Comparison of ENCODE assay signal across 19 cellular contexts in the genomic region with DNA sequence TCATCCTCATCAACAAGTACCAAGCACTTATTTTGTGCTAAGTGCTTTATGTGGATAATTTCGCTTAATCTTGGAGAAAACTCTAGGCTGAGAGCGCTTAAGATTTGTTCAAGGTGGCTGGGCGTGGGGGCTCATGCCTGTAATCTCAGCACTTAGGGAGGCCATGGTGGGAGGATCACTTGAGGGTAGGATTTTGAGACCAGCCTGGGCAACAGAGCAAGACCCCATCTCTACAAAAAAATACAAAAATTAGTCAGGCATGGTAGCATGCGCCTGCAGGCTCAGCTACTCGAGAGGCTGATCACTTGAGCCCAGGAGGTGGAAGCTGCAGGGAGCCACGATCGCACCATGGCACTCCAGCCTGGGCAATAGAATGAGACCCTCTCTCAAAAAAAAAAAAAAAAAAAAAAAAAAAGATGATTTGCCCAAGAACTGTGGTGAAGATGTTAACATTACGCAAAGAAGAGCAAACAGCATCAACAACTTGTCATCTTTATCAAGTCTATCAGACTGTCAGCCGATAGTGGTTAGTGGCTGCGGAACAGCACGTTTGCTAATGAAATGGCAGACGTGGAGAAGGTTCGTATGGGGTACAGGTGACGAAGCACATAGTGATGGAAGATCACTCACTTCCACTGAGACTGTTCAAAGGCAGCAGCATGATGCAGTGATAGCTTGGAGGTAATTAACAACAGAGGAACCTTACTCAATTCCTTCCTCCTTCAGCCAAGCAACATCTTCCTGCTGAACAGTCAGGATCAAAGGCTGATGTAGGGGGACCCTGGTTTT. TPM values are rescaled to one million over a fixed set of nuclear protein-coding genes. Genes with fewer than 3 reads are reported as not detected.
DNase-seq lines count a peak whose midpoint lies in the region; ATAC-seq, FAIRE-seq and TF ChIP-seq lines count a peak whose summit lies in the region.
"Had no signal": no experiment of that assay in that cellular context is flagged by ENCODE, and none has a peak within 500 bp of the region (broad histone marks: within the 10 kb centered on the region; RNA-seq: fewer than 3 reads in every experiment).

No MANE protein-coding gene starts in this region.

- TF ChIP-seq POLR2A in HepG2 (IDR thresholded peaks at IDR 0.05; ENCODE audit: insufficient read depth in 1 of 2, low read depth in 2 of 2, low read length in 2 of 2) (no peak), right lobe of liver (IDR thresholded peaks at IDR 0.05) (no peak), stomach (IDR thresholded peaks at IDR 0.05) (no peak)

- BruUV-seq in HepG2 (replicated peaks; lab: Mats Ljungman, UMichigan) = no TSS peak

- H3K4me1 ChIP-seq in HepG2 (ENCODE audit: insufficient read depth, low read length) (peaks cover 34% of the 10 kb centered on the region), right lobe of liver (no peaks in the 10 kb centered on the region), kidney (ENCODE audit: control insufficient read depth in 1 of 2, insufficient read depth in 1 of 2, low read depth in 1 of 2, low read length in 2 of 2) (no peaks in the 10 kb centered on the region), stomach (peaks cover 0 to 7% (median 3%) of the 10 kb centered on the region in 4 donors)
- H3K4me1 ChIP-seq: SJSA1 had no signal

- H3K27ac ChIP-seq in HepG2 (ENCODE audit: extremely low read length, insufficient read depth, low read length) (no peak overlapping the region), right lobe of liver (no peak overlapping the region), WERI-Rb-1 (peak overlapping the region; percentile 65), kidney (ENCODE audit: low read depth in 2 of 2, low read length in 2 of 2) (no peak overlapping the region), stomach (no peak overlapping the region)
- H3K27ac ChIP-seq: GM23248, SJSA1 had no signal

- FAIRE-seq in HepG2 (lab: Jason Lieb, UNC) (no peak), kidney (lab: Jason Lieb, UNC) (no peak)
- FAIRE-seq: GM12891 had no signal

- CTCF ChIA-PET in HepG2 (lab: Yijun Ruan, JAX; ENCODE audit: low intra/inter-chr PET ratio, low total read pairs) = no interaction called here

- H4K20me1 ChIP-seq in HepG2 (ENCODE audit: insufficient read depth, low read length) = no peaks in the 10 kb centered on the region

- intact Hi-C loops in HepG2 (cut with micrococcal nuclease; ENCODE audit: unreplicated experiment) = no loop called here
- intact Hi-C loops in right lobe of liver (cut with DNase I) = no loop called here
- intact Hi-C loops in kidney (cut with DNase I) = no loop called here
- intact Hi-C loops in sciatic nerve (cut with DNase I) = no loop called here
- intact Hi-C loops in stomach (cut with DNase I; ENCODE audit: low total_unique reads) = no loop called here

- H2AFZ ChIP-seq in HepG2 (ENCODE audit: low read length) = no peak overlapping the region

- POLR2A ChIA-PET in HepG2 (lab: Yijun Ruan, JAX) = interaction anchor here (0.7 kb wide), 1 partner anchor 30 kb away, joined by 3 read pairs; no protein-coding TSS in a partner anchor

- no peaks in the 10 kb centered on the region for H3K9me3 ChIP-seq in HepG2 (ENCODE audit: low read length)
- no peaks in the 10 kb centered on the region for H3K9me3 ChIP-seq in right lobe of liver
- no peaks in the 10 kb centered on the region for H3K9me3 ChIP-seq in WERI-Rb-1 (ENCODE audit: severe bottlenecking)
- H3K9me3 ChIP-seq in kidney (ENCODE audit: control insufficient read depth in 1 of 2, low read length in 2 of 2) = no peaks in the 10 kb centered on the region
- no peaks in the 10 kb centered on the region for H3K9me3 ChIP-seq in stomach
- H3K9me3 ChIP-seq: SJSA1 had no signal

- no peak for TF ChIP-seq RAD21 in HepG2 (CRISPR knock-in tag; IDR thresholded peaks at IDR 0.05)

- TF ChIP-seq EP300 in HepG2 (IDR thresholded peaks at IDR 0.05; ENCODE audit: low read depth in 2 of 2, low read length in 2 of 2) (no peak), HepG2 (CRISPR knock-in tag; IDR thresholded peaks at IDR 0.05; ENCODE audit: borderline replicate concordance) (no peak), stomach (IDR thresholded peaks at IDR 0.05) (no peak)

- H3K9ac ChIP-seq in HepG2 (ENCODE audit: insufficient read depth, low read depth, low read length) (no peak overlapping the region), kidney (ENCODE audit: low read length in 2 of 2) (no peak overlapping the region)
- H3K9ac ChIP-seq: GM23248 had no signal

- no peak overlapping the region for H3K4me3 ChIP-seq in HepG2 (replicated peaks in 1 of 3; ENCODE audit: insufficient read depth in 1 of 3, low read depth in 2 of 3, low read length in 3 of 3)
- no peak overlapping the region for H3K4me3 ChIP-seq in right lobe of liver
- no peak overlapping the region for H3K4me3 ChIP-seq in WERI-Rb-1 (ENCODE audit: low read depth, low read length)
- no peak overlapping the region for H3K4me3 ChIP-seq in kidney (ENCODE audit: low read length in 2 of 2)
- H3K4me3 ChIP-seq in stomach = no peak overlapping the region
- H3K4me3 ChIP-seq: GM23248, SJSA1 had no signal

- H3K79me2 ChIP-seq in HepG2 (ENCODE audit: insufficient read depth, low read length) = no peaks in the 10 kb centered on the region

- DNase-seq in HepG2 (ENCODE audit: low spot score) (no peak), right lobe of liver (no peak), WERI-Rb-1 (no peak), kidney (peak; percentile 34), sciatic nerve (ENCODE audit: low spot score) (peak; percentile 28), stomach (no peak), kidney tubule cell (ENCODE audit: low spot score) (no peak), NCI-H187 treated with DMSO at 0.1 percent for 48 hours (lab: John Stamatoyannopoulos, UW) (no peak)
- DNase-seq: 8988T; COR-L47; DMS79 treated with DMSO at 0.1 percent for 48 hours; GM23248; KBM-7; NCI-H1092; NCI-H1436; NCI-H1930; NK-92 treated with Interleukin-12 subunit alpha and Interleukin-12 subunit beta, amount 100 ng/mL, for 24 hours had no signal

- ATAC-seq in HepG2 = no peak
- no peak for ATAC-seq in right lobe of liver
- ATAC-seq in sciatic nerve = no peak

- 84% methylated on average over 14 of the region's 14 CpGs for WGBS in HepG2 (ENCODE audit: low lambda C conversion rate)
- WGBS in right lobe of liver (ENCODE audit: insufficient coverage, low coverage, low lambda C conversion rate, missing lambda C conversion rate) = 83% methylated on average over 10 of the region's 14 CpGs
- 86 to 91% (median 89%) methylated on average over 14 of the region's 14 CpGs for WGBS in stomach, 5 donors

- TF ChIP-seq CTCF in HepG2 (CRISPR knock-in tag; IDR thresholded peaks at IDR 0.05) (no peak), right lobe of liver (IDR thresholded peaks at IDR 0.05) (no peak), WERI-Rb-1 (IDR thresholded peaks at IDR 0.05; ENCODE audit: low read depth, low read length) (no peak), kidney (IDR thresholded peaks at IDR 0.05; ENCODE audit: borderline replicate concordance, extremely low read depth, insufficient read depth) (no peak), stomach (IDR thresholded peaks at IDR 0.05) (no peak)

- in situ Hi-C loops in HepG2 (cut with HindIII; ENCODE audit: extremely low pct_ligation_motif_present, low pct_unique_long_range_greater_than_20kb) = no loop called here

- H3K4me2 ChIP-seq in HepG2 (ENCODE audit: low read depth, low read length) = peak overlapping the region; percentile 78

- H3K27me3 ChIP-seq in HepG2 (ENCODE audit: control insufficient read depth in 1 of 2, insufficient read depth in 2 of 2, low read length in 2 of 2) = no peaks in the 10 kb centered on the region; a peak in 1 of 5 replicates
- no peaks in the 10 kb centered on the region for H3K27me3 ChIP-seq in right lobe of liver
- no peaks in the 10 kb centered on the region for H3K27me3 ChIP-seq in WERI-Rb-1 (ENCODE audit: insufficient read depth, low read depth, severe bottlenecking)
- peaks cover 0 to 5% (median 0%) of the 10 kb centered on the region in 3 donors for H3K27me3 ChIP-seq in stomach

- H3K36me3 ChIP-seq in HepG2 (replicated peaks in 1 of 2; ENCODE audit: control insufficient read depth in 1 of 2, insufficient read depth in 2 of 2, low read length in 2 of 2) (no peaks in the 10 kb centered on the region), right lobe of liver (no peaks in the 10 kb centered on the region), WERI-Rb-1 (no peaks in the 10 kb centered on the region), kidney (ENCODE audit: control insufficient read depth in 1 of 2, insufficient read depth in 2 of 2, low read length in 2 of 2) (no peaks in the 10 kb centered on the region), stomach (no peaks in the 10 kb centered on the region)
- H3K36me3 ChIP-seq: SJSA1 had no signal

RNA-seq across cellular contexts. Expression of a gene that starts 27.8 kb away (rescaled TPM):
- not detected in 2 replicates for total RNA-seq in HepG2 (2016; rRNA removed; fragmentation: Illumina TruSeq; extraction: Trizol)
- total RNA-seq in HepG2 (2016; cell fraction: cytosol; rRNA removed; fragmentation: Illumina TruSeq; extraction: Trizol; ENCODE audit: low read depth) = not detected in 2 replicates
- total RNA-seq in HepG2 (2016; cell fraction: insoluble cytoplasmic fraction; rRNA removed; fragmentation: Illumina TruSeq; extraction: Trizol) = not detected in 2 replicates
- not detected in 2 replicates for total RNA-seq in HepG2 (2016; cell fraction: membrane; rRNA removed; fragmentation: Illumina TruSeq; extraction: Trizol)
- total RNA-seq in HepG2 (2016; cell fraction: nucleus; rRNA removed; fragmentation: Illumina TruSeq; extraction: Trizol) = not detected in 2 replicates
- polyA plus RNA-seq in HepG2 (2011; rRNA removed) = not detected in 2 replicates
- not detected in 2 replicates for polyA plus RNA-seq in HepG2 (2011; cell fraction: cytosol; rRNA removed)
- polyA plus RNA-seq in HepG2 (2011; cell fraction: nucleus; rRNA removed) = not detected in 2 replicates
- polyA plus RNA-seq in HepG2 (2012) = not detected in 2 replicates
- polyA plus RNA-seq in HepG2 (2016; cell fraction: cytosol; fragmentation: Illumina TruSeq; extraction: Trizol; ENCODE audit: low read depth) = not detected in 2 replicates
- not detected in 2 replicates for polyA plus RNA-seq in HepG2 (2016; cell fraction: insoluble cytoplasmic fraction; fragmentation: Illumina TruSeq; extraction: Trizol; ENCODE audit: low read depth)
- polyA plus RNA-seq in HepG2 (2016; cell fraction: membrane; fragmentation: Illumina TruSeq; extraction: Trizol; ENCODE audit: low read depth) = not detected in 2 replicates
- not detected in 2 replicates for polyA plus RNA-seq in HepG2 (2016; cell fraction: nucleus; fragmentation: Illumina TruSeq; extraction: Trizol; ENCODE audit: insufficient read depth, low read depth)
- polyA minus RNA-seq in HepG2 (2011; rRNA and poly(A)+ RNA removed; ENCODE audit: low replicate concordance) = not detected in 2 replicates
- polyA minus RNA-seq in HepG2 (2011; cell fraction: cytosol; rRNA and poly(A)+ RNA removed) = not detected in 2 replicates
- not detected in 2 replicates for polyA minus RNA-seq in HepG2 (2011; cell fraction: nucleus; rRNA and poly(A)+ RNA removed)
- total RNA-seq in right lobe of liver = 1 to 10 TPM; 1.2 to 4.0 (median 2.1) TPM
- total RNA-seq in kidney = 11.6 TPM
- polyA plus RNA-seq in kidney (ENCODE audit: insufficient read depth, low read depth, low replicate concordance) = 2.0 TPM
- total RNA-seq in sciatic nerve = 10.0 TPM
- 1 to 10 TPM in 3 of 5 donors, under 1 TPM in 1, not detected in 1; 0.45 to 5.5 (median 1.6) TPM for total RNA-seq in stomach
- polyA plus RNA-seq in stomach = 1 to 10 TPM in 2 of 3 donors, under 1 TPM in 1; 0.85 to 1.4 (median 1.3) TPM
- polyA plus RNA-seq: GM23248 had no signal

RNA-seq across cellular contexts. Expression of a gene that starts 44.8 kb away (rescaled TPM):
- total RNA-seq in HepG2 (2016; rRNA removed; fragmentation: Illumina TruSeq; extraction: Trizol) = 1.2 and 1.5 TPM in 2 replicates
- 0.79 and 1.0 TPM in 2 replicates for total RNA-seq in HepG2 (2016; cell fraction: cytosol; rRNA removed; fragmentation: Illumina TruSeq; extraction: Trizol; ENCODE audit: low read depth)
- 1.6 and 1.8 TPM in 2 replicates for total RNA-seq in HepG2 (2016; cell fraction: insoluble cytoplasmic fraction; rRNA removed; fragmentation: Illumina TruSeq; extraction: Trizol)
- 2.4 and 3.0 TPM in 2 replicates for total RNA-seq in HepG2 (2016; cell fraction: membrane; rRNA removed; fragmentation: Illumina TruSeq; extraction: Trizol)
- total RNA-seq in HepG2 (2016; cell fraction: nucleus; rRNA removed; fragmentation: Illumina TruSeq; extraction: Trizol) = 0.60 and 0.71 TPM in 2 replicates
- polyA plus RNA-seq in HepG2 (2011; rRNA removed) = 0.43 and 0.48 TPM in 2 replicates
- polyA plus RNA-seq in HepG2 (2011; cell fraction: cytosol; rRNA removed) = 0.16 and 0.23 TPM in 2 replicates
- 0.10 TPM in 1 of 2 replicates, not detected in the other for polyA plus RNA-seq in HepG2 (2011; cell fraction: nucleus; rRNA removed)
- 0.32 and 0.53 TPM in 2 replicates for polyA plus RNA-seq in HepG2 (2012)
- polyA plus RNA-seq in HepG2 (2016; cell fraction: cytosol; fragmentation: Illumina TruSeq; extraction: Trizol; ENCODE audit: low read depth) = 0.61 and 0.97 TPM in 2 replicates
- polyA plus RNA-seq in HepG2 (2016; cell fraction: insoluble cytoplasmic fraction; fragmentation: Illumina TruSeq; extraction: Trizol; ENCODE audit: low read depth) = 1.2 and 1.5 TPM in 2 replicates
- 1.4 and 1.9 TPM in 2 replicates for polyA plus RNA-seq in HepG2 (2016; cell fraction: membrane; fragmentation: Illumina TruSeq; extraction: Trizol; ENCODE audit: low read depth)
- 0.63 and 0.81 TPM in 2 replicates for polyA plus RNA-seq in HepG2 (2016; cell fraction: nucleus; fragmentation: Illumina TruSeq; extraction: Trizol; ENCODE audit: insufficient read depth, low read depth)
- 0.12 and 0.42 TPM in 2 replicates for polyA minus RNA-seq in HepG2 (2011; rRNA and poly(A)+ RNA removed; ENCODE audit: low replicate concordance)
- polyA minus RNA-seq in HepG2 (2011; cell fraction: cytosol; rRNA and poly(A)+ RNA removed) = 0.30 and 0.53 TPM in 2 replicates
- polyA minus RNA-seq in HepG2 (2011; cell fraction: nucleus; rRNA and poly(A)+ RNA removed) = 0.25 TPM in 1 of 2 replicates, not detected in the other
- under 1 TPM; 0.37 to 0.99 (median 0.51) TPM for total RNA-seq in right lobe of liver
- 1.5 TPM for total RNA-seq in kidney
- polyA plus RNA-seq in kidney (ENCODE audit: insufficient read depth, low read depth, low replicate concordance) = 2.6 TPM
- total RNA-seq in sciatic nerve = 1.7 TPM
- 1 to 10 TPM in 1 of 5 donors, under 1 TPM in 1, not detected in 3; 0.18 to 1.8 TPM for total RNA-seq in stomach
- polyA plus RNA-seq in stomach = 1 to 10 TPM in 2 of 3 donors, under 1 TPM in 1; 0.63 to 3.1 (median 2.7) TPM

RNA-seq across cellular contexts. Expression of a gene that starts 44.9 kb away (rescaled TPM):
- total RNA-seq in HepG2 (2016; rRNA removed; fragmentation: Illumina TruSeq; extraction: Trizol) = 19.2 and 21.3 TPM in 2 replicates
- 14.5 and 16.7 TPM in 2 replicates for total RNA-seq in HepG2 (2016; cell fraction: cytosol; rRNA removed; fragmentation: Illumina TruSeq; extraction: Trizol; ENCODE audit: low read depth)
- 20.4 TPM in 2 replicates for total RNA-seq in HepG2 (2016; cell fraction: insoluble cytoplasmic fraction; rRNA removed; fragmentation: Illumina TruSeq; extraction: Trizol)
- total RNA-seq in HepG2 (2016; cell fraction: membrane; rRNA removed; fragmentation: Illumina TruSeq; extraction: Trizol) = 21.3 and 29.5 TPM in 2 replicates
- total RNA-seq in HepG2 (2016; cell fraction: nucleus; rRNA removed; fragmentation: Illumina TruSeq; extraction: Trizol) = 13.8 and 14.2 TPM in 2 replicates
- 9.8 and 13.2 TPM in 2 replicates for polyA plus RNA-seq in HepG2 (2011; rRNA removed)
- polyA plus RNA-seq in HepG2 (2011; cell fraction: cytosol; rRNA removed) = 7.1 and 12.4 TPM in 2 replicates
- 2.3 and 2.9 TPM in 2 replicates for polyA plus RNA-seq in HepG2 (2011; cell fraction: nucleus; rRNA removed)
- 8.7 and 12.5 TPM in 2 replicates for polyA plus RNA-seq in HepG2 (2012)
- 13.7 and 19.3 TPM in 2 replicates for polyA plus RNA-seq in HepG2 (2016; cell fraction: cytosol; fragmentation: Illumina TruSeq; extraction: Trizol; ENCODE audit: low read depth)
- polyA plus RNA-seq in HepG2 (2016; cell fraction: insoluble cytoplasmic fraction; fragmentation: Illumina TruSeq; extraction: Trizol; ENCODE audit: low read depth) = 18.2 and 21.5 TPM in 2 replicates
- 18.3 and 23.7 TPM in 2 replicates for polyA plus RNA-seq in HepG2 (2016; cell fraction: membrane; fragmentation: Illumina TruSeq; extraction: Trizol; ENCODE audit: low read depth)
- 17.8 and 22.2 TPM in 2 replicates for polyA plus RNA-seq in HepG2 (2016; cell fraction: nucleus; fragmentation: Illumina TruSeq; extraction: Trizol; ENCODE audit: insufficient read depth, low read depth)
- 5.1 and 15.9 TPM in 2 replicates for polyA minus RNA-seq in HepG2 (2011; rRNA and poly(A)+ RNA removed; ENCODE audit: low replicate concordance)
- 7.3 and 7.4 TPM in 2 replicates for polyA minus RNA-seq in HepG2 (2011; cell fraction: cytosol; rRNA and poly(A)+ RNA removed)
- polyA minus RNA-seq in HepG2 (2011; cell fraction: nucleus; rRNA and poly(A)+ RNA removed) = 4.1 and 5.0 TPM in 2 replicates
- 10 to 100 TPM in 2 of 6 experiments, 1 to 10 TPM in 4; 6.4 to 17.0 (median 7.2) TPM for total RNA-seq in right lobe of liver
- total RNA-seq in kidney = 19.6 TPM
- polyA plus RNA-seq in kidney (ENCODE audit: insufficient read depth, low read depth, low replicate concordance) = 15.7 TPM
- 18.4 TPM for total RNA-seq in sciatic nerve
- total RNA-seq in stomach = 10 to 100 TPM in 4 of 5 donors, 1 to 10 TPM in 1; 4.6 to 60.8 (median 27.5) TPM
- 10 to 100 TPM in 2 of 3 donors, 1 to 10 TPM in 1; 7.6 to 11.3 (median 10.3) TPM for polyA plus RNA-seq in stomach

Comparison
In these comparisons a context has a peak if more than half of its experiments do, and no peak if none do; other contexts are left out.
1. DNase-seq: peak in kidney (single experiment) and sciatic nerve (single experiment); none in HepG2 (single experiment), right lobe of liver (0 of 3), WERI-Rb-1 (single experiment), stomach (single experiment), kidney tubule cell (single experiment) and NCI-H187 treated with DMSO at 0.1 percent for 48 hours (single experiment).